ENCODE assay signal across 21 cellular contexts in genomic region chr7:121307021-121307575, GRCh38. TPM values are rescaled to one million over a fixed set of nuclear protein-coding genes. Genes with fewer than 3 reads are reported as not detected.
DNase-seq lines count a peak whose midpoint lies in the region; ATAC-seq, FAIRE-seq and TF ChIP-seq lines count a peak whose summit lies in the region.
"Had no signal": no experiment of that assay in that cellular context is flagged by ENCODE, and none has a peak within 500 bp of the region (broad histone marks: within the 10 kb centered on the region; RNA-seq: fewer than 3 reads in every experiment).

No MANE protein-coding gene starts in this region.

- H4K8ac ChIP-seq in mesendoderm (ENCODE audit: low read depth, low read length), result no peak overlapping the region

- H3K27ac ChIP-seq in GM12878 (ENCODE audit: control insufficient read depth, insufficient read depth), result no peak overlapping the region; the same call in 1 of the 2 replicates
- H3K27ac ChIP-seq in mesendoderm (ENCODE audit: low read depth, low read length), result no peak overlapping the region
- no peak overlapping the region for H3K27ac ChIP-seq in substantia nigra (ENCODE audit: low read depth, low read length, poor library complexity, severe bottlenecking)
- H3K27ac ChIP-seq: adrenal gland, brain microvascular endothelial cell had no signal

- H3K79me2 ChIP-seq in GM12878 (ENCODE audit: control insufficient read depth, insufficient read depth, low read length) (no peaks in the 10 kb centered on the region), mesendoderm (ENCODE audit: control insufficient read depth, insufficient read depth, low read length) (no peaks in the 10 kb centered on the region)

- ATAC-seq in GM19035 (IDR thresholded peaks at IDR 0.05; ENCODE audit: unreplicated experiment) (peak; percentile 40), HG02884 (IDR thresholded peaks at IDR 0.05; ENCODE audit: unreplicated experiment) (peak; percentile 30), GM12878 (peak; percentile 52)
- ATAC-seq: GM23338, mucosa of descending colon had no signal

- H3K27me3 ChIP-seq in GM12878 (replicated peaks in 1 of 2; ENCODE audit: control insufficient read depth in 2 of 2, insufficient read depth in 2 of 2, low read length in 1 of 2) (no peaks in the 10 kb centered on the region), mesendoderm (ENCODE audit: insufficient read depth, low read length, poor library complexity) (no peaks in the 10 kb centered on the region)
- H3K27me3 ChIP-seq: adrenal gland, brain microvascular endothelial cell had no signal

- no peak overlapping the region for H3K4ac ChIP-seq in mesendoderm (ENCODE audit: low read depth, low read length)

- no TSS peak for BruUV-seq in GM12878 (replicated peaks; lab: Mats Ljungman, UMichigan)

- TF ChIP-seq CTCF in GM12878 (IDR thresholded peaks at IDR 0.05 in 2 of 3, conservative IDR thresholded peaks at IDR 0.05 in 1 of 3; ENCODE audit: control insufficient read depth in 2 of 3, extremely low read depth in 1 of 3, insufficient read depth in 1 of 3, low read depth in 3 of 3, low read length in 3 of 3), result no peak

- H3K9ac ChIP-seq in GM12878 (ENCODE audit: control insufficient read depth, insufficient read depth, low read length) (no peak overlapping the region), mesendoderm (ENCODE audit: low read length) (no peak overlapping the region)

- SMC1A ChIA-PET in GM12878 (lab: Charles Lee; ENCODE audit: uncharacterized antibody, unreplicated experiment), result interaction anchor here (1.1 to 1.4 kb wide), 2 partner anchors 31 to 60 kb away, joined by 4 read pairs; no protein-coding TSS in a partner anchor

- H2BK15ac ChIP-seq in mesendoderm (replicated peaks; ENCODE audit: low read depth), result no peak overlapping the region

- no peak overlapping the region for H2BK120ac ChIP-seq in mesendoderm (ENCODE audit: low read depth, low read length)

- H4K20me1 ChIP-seq in GM12878 (ENCODE audit: control insufficient read depth, insufficient read depth), result no peaks in the 10 kb centered on the region

- POLR2A ChIA-PET in GM12878 (lab: Charles Lee), result interaction anchor here (1.3 kb wide), 1 partner anchor 28 kb away, joined by 3 read pairs; no protein-coding TSS in a partner anchor

- H3K23ac ChIP-seq in mesendoderm (ENCODE audit: low read length), result peak overlapping the region; percentile 32

- H2AFZ ChIP-seq in GM12878 (ENCODE audit: control insufficient read depth, low read depth, low read length), result no peak overlapping the region
- H2AFZ ChIP-seq: GM23338 had no signal

- intact Hi-C loops in GM12878 (cut with micrococcal nuclease; ENCODE audit: unreplicated experiment), result loop anchor here (2.0 to 10.0 kb wide), 2 partner anchors 122 to 228 kb away; no protein-coding TSS in a partner anchor

- CTCF ChIA-PET in GM12878 (lab: Yijun Ruan, JAX), result interaction anchor here (0.5 to 0.8 kb wide), 2 partner anchors 33 to 54 kb away, joined by 3 to 4 read pairs; no protein-coding TSS in a partner anchor

- TF ChIP-seq POLR2A in GM12878 (IDR thresholded peaks at IDR 0.05; ENCODE audit: low read depth, low read length), result no peak

- no peak overlapping the region for H3K56ac ChIP-seq in mesendoderm (ENCODE audit: low read length)

- TF ChIP-seq RAD21 in GM12878 (IDR thresholded peaks at IDR 0.05; ENCODE audit: insufficient read depth, low read depth, low read length), result no peak

- RAD21 ChIA-PET in GM12878 (lab: Charles Lee; ENCODE audit: unreplicated experiment), result interaction anchor here (0.6 to 0.7 kb wide), 2 partner anchors 29 to 121 kb away, joined by 3 read pairs; no protein-coding TSS in a partner anchor

- TF ChIP-seq EP300 in GM12878 (IDR thresholded peaks at IDR 0.05; ENCODE audit: borderline replicate concordance in 1 of 2, control insufficient read depth in 1 of 2, low read depth in 2 of 2, low read length in 2 of 2), result no peak

- H3K9me3 ChIP-seq in GM12878 (replicated peaks; ENCODE audit: control insufficient read depth, insufficient read depth, low read length), result no peaks in the 10 kb centered on the region; the same call in 1 of the 3 replicates
- H3K9me3 ChIP-seq: adrenal gland, mucosa of descending colon had no signal

- 45% methylated on average over 4 of the region's 4 CpGs for WGBS in GM12878 (ENCODE audit: insufficient coverage, insufficient replicate concordance, low lambda C conversion rate, missing lambda C conversion rate)
- no CpG with 5 or more reads among the region's 4 CpGs for WGBS in mesendoderm (ENCODE audit: extremely low coverage, insufficient coverage, low lambda C conversion rate)

- FAIRE-seq in GM12878 (lab: Jason Lieb, UNC), result no peak
- FAIRE-seq: D721Med had no signal

- H3K79me1 ChIP-seq in mesendoderm (ENCODE audit: low read length), result no peaks in the 10 kb centered on the region

- peaks cover 28% of the 10 kb centered on the region for H3K4me1 ChIP-seq in GM12878 (ENCODE audit: control insufficient read depth, insufficient read depth, low read length)
- H3K4me1 ChIP-seq in mesendoderm (ENCODE audit: control insufficient read depth, low read depth, low read length), result no peaks in the 10 kb centered on the region
- H3K4me1 ChIP-seq: adrenal gland had no signal

- H3K4me3 ChIP-seq in GM12878 (no peak overlapping the region), mesendoderm (ENCODE audit: low read length) (no peak overlapping the region)
- H3K4me3 ChIP-seq: adrenal gland, GM23338, mucosa of descending colon had no signal

- no peak overlapping the region for H2BK5ac ChIP-seq in mesendoderm (ENCODE audit: low read length)

- H3K4me2 ChIP-seq in GM12878 (ENCODE audit: control insufficient read depth, insufficient read depth) (no peak overlapping the region), mesendoderm (ENCODE audit: low read length) (no peak overlapping the region)
- H3K4me2 ChIP-seq: GM23338 had no signal

- DNase-seq in GM12878 (ENCODE audit: low read depth, low spot score) (no peak), mesendoderm (peak; percentile 38), substantia nigra (lab: John Stamatoyannopoulos, UW) (no peak), Kasumi-1 (lab: John Stamatoyannopoulos, UW) (no peak), D341Med (ENCODE audit: low spot score) (no peak)
- DNase-seq: activated CD4-positive, alpha-beta T cell treated with anti-CD3 and anti-CD28 coated beads, Interleukin-2, amount 10 ng/mL, durations not matched to agents 7 days and 5 days; activated gamma-delta T cell; adrenal gland; brain microvascular endothelial cell; islet precursor cell; mucosa of descending colon; NCI-H1092; NCI-H2029; NCI-H526 treated with DMSO at 0.1 percent for 48 hours had no signal

- H3K36me3 ChIP-seq in GM12878 (ENCODE audit: control insufficient read depth in 2 of 2, insufficient read depth in 2 of 2, low read length in 1 of 2) (no peaks in the 10 kb centered on the region), mesendoderm (ENCODE audit: control insufficient read depth, insufficient read depth, low read length) (no peaks in the 10 kb centered on the region)
- H3K36me3 ChIP-seq: adrenal gland, brain microvascular endothelial cell had no signal

- in situ Hi-C loops in GM12878 (cut with MboI), result no loop called here

- H2AK5ac ChIP-seq in mesendoderm (ENCODE audit: low read length), result no peak overlapping the region

- no peak overlapping the region for H3K18ac ChIP-seq in mesendoderm (ENCODE audit: low read length)

- no peak overlapping the region for H4K5ac ChIP-seq in mesendoderm (ENCODE audit: low read length)

TF ChIP-seq in GM12878, 131 proteins besides CTCF, POLR2A, EP300 and RAD21 (continues in another document):
- no peak for TF ChIP-seq E4F1 (IDR thresholded peaks at IDR 0.05; ENCODE audit: borderline replicate concordance, partially characterized antibody)

RNA-seq across cellular contexts. Expression of gene WNT16, which starts 21.7 kb away (rescaled TPM):
- total RNA-seq in GM12878 (2013; cell fraction: nucleolus; rRNA removed), result not detected in 2 replicates
- total RNA-seq in GM12878 (2014; rRNA removed), result 0.11 TPM in 1 of 2 replicates, not detected in the other
- total RNA-seq in GM12878 (2014; rRNA removed; fragmentation: Illumina TruSeq; extraction: Trizol), result not detected in 2 replicates
- 0.16 TPM in 1 of 2 replicates, not detected in the other for total RNA-seq in GM12878 (2021)
- polyA plus RNA-seq in GM12878 (2011; ENCODE audit: low read depth), result 0.13 TPM
- 0.05 TPM in 1 of 2 replicates, not detected in the other for polyA plus RNA-seq in GM12878 (2011; rRNA removed)
- 0.01 TPM in 1 of 2 replicates, not detected in the other for polyA plus RNA-seq in GM12878 (2011; cell fraction: cytosol; rRNA removed)
- polyA plus RNA-seq in GM12878 (2011; cell fraction: nucleus; rRNA removed), result not detected in 2 replicates
- not detected in 2 replicates for polyA plus RNA-seq in GM12878 (2012)
- polyA plus RNA-seq in GM12878 (2014; fragmentation: Illumina TruSeq; extraction: Trizol), result 0.10 TPM in 1 of 2 replicates, not detected in the other
- under 1 TPM in 1 of 2 experiments, not detected in 1; 0.05 TPM for polyA plus RNA-seq in GM12878 (2014; fragmentation: Nextera tagmentation; extraction: Ambion mirVana)
- polyA plus RNA-seq in GM12878 (2014; rRNA removed), result 0.06 TPM in 1 of 2 replicates, not detected in the other
- under 1 TPM in 1 of 2 experiments, not detected in 1; 0.07 TPM for polyA plus RNA-seq in GM12878 (2016; fragmentation: Nextera tagmentation; extraction: Ambion mirVana)
- not detected in 2 replicates for polyA minus RNA-seq in GM12878 (2011; rRNA and poly(A)+ RNA removed)
- not detected in 2 replicates for polyA minus RNA-seq in GM12878 (2011; cell fraction: cytosol; rRNA and poly(A)+ RNA removed)
- not detected in 2 replicates for polyA minus RNA-seq in GM12878 (2011; cell fraction: nucleus; rRNA and poly(A)+ RNA removed)
- 0.07 TPM for polyA plus RNA-seq in mesendoderm (2013, experiment 1 of 2)
- 0.03 TPM for polyA plus RNA-seq in mesendoderm (2013, experiment 2 of 2)
- total RNA-seq: activated CD4-positive, alpha-beta T cell treated with anti-CD3 and anti-CD28 coated beads, Interleukin-2, amount 10 ng/mL, durations not matched to agents 7 days and 5 days; glomerular endothelial cell; neural crest cell; posterior vena cava had no signal
